ENCODE assay signal across 1 cellular context in the genomic region with DNA sequence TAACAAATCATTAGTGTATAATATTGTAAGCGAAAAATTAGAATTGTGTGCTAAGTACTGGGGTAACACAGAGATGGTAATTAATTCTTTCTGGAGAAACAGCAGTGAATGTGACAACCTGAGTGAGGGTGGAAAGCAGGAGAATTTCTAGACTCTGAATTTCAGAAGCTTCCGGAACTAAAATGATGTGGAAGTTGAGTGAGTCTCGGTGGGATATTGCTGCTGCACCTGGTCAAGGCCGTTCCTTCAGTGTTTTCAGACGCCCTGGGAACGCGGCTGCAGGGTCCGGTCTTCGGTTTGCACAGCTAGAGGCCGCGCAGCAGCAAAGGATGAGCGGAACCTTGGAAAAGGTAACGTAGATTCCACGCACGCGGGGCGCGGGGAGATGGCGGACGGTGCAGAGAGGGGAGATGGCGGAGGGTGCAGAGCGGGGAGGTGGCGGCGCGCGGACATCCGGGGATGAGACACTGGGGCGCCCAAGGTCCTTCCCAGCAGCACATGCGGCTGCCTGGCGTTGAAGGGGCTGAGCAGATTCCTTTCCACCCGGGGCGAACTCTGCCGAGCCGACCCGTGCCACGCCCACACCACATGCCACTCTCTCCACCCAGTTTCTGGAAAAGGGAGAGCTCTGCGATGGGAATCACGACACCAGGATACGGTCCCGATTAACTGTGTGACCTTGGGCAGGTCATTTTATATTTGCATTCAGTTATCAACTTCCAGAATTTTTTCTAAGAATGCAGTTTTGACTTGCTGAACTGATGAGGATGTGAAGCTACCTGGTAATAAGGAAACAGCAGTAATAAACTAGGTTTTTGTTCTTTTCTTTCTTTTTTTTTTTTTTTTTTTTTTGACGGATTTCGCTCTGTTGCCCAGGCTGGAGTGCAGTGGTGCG.
TF ChIP-seq lines count a peak whose summit lies in the region.

A gene (plus strand): TSS at position 232 of the 895 bp plus-strand sequence. CDS start 98 bp downstream, at position 330.

TF ChIP-seq in HepG2, 621 proteins besides CTCF, POLR2A, EP300 and RAD21 (continued from another document and continues in another):
- TF ChIP-seq PITX1 (CRISPR knock-in tag; IDR thresholded peaks at IDR 0.05) = peak; percentile 65; the same call in 1 of the 2 replicates
- no peak for TF ChIP-seq EED (CRISPR knock-in tag; IDR thresholded peaks at IDR 0.05)
- TF ChIP-seq ZNF44 (CRISPR knock-in tag; IDR thresholded peaks at IDR 0.05) = peak; percentile 97
- TF ChIP-seq PCBP1 (IDR thresholded peaks at IDR 0.05; ENCODE audit: borderline replicate concordance, low read depth, low read length) = peak; percentile 83; the same call in 1 of the 2 replicates
- no peak for TF ChIP-seq ZKSCAN1 (IDR thresholded peaks at IDR 0.05; ENCODE audit: low read length)
- TF ChIP-seq, protein P1, sequence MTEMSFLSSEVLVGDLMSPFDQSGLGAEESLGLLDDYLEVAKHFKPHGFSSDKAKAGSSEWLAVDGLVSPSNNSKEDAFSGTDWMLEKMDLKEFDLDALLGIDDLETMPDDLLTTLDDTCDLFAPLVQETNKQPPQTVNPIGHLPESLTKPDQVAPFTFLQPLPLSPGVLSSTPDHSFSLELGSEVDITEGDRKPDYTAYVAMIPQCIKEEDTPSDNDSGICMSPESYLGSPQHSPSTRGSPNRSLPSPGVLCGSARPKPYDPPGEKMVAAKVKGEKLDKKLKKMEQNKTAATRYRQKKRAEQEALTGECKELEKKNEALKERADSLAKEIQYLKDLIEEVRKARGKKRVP (CRISPR knock-in tag; IDR thresholded peaks at IDR 0.05) = peak in 1 of 2 experiments; percentile 76; a peak in 2 of 4 replicates
- TF ChIP-seq ZFP37 (CRISPR knock-in tag; IDR thresholded peaks at IDR 0.05; ENCODE audit: borderline replicate concordance) = 0 out of 2 replicates have a peak, but pooled peaks have one; percentile 31
- peak; percentile 59 for TF ChIP-seq TOE1 (CRISPR knock-in tag; IDR thresholded peaks at IDR 0.05)
- TF ChIP-seq, protein P2, sequence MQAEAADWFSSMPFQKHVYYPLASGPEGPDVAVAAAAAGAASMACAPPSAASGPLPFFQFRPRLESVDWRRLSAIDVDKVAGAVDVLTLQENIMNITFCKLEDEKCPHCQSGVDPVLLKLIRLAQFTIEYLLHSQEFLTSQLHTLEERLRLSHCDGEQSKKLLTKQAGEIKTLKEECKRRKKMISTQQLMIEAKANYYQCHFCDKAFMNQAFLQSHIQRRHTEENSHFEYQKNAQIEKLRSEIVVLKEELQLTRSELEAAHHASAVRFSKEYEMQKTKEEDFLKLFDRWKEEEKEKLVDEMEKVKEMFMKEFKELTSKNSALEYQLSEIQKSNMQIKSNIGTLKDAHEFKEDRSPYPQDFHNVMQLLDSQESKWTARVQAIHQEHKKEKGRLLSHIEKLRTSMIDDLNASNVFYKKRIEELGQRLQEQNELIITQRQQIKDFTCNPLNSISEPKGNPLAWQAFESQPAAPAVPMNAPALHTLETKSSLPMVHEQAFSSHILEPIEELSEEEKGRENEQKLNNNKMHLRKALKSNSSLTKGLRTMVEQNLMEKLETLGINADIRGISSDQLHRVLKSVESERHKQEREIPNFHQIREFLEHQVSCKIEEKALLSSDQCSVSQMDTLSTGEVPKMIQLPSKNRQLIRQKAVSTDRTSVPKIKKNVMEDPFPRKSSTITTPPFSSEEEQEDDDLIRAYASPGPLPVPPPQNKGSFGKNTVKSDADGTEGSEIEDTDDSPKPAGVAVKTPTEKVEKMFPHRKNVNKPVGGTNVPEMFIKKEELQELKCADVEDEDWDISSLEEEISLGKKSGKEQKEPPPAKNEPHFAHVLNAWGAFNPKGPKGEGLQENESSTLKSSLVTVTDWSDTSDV (CRISPR knock-in tag; IDR thresholded peaks at IDR 0.05) = no peak
- TF ChIP-seq ZNF292 (CRISPR knock-in tag; IDR thresholded peaks at IDR 0.05; ENCODE audit: borderline replicate concordance, low read depth) = peak; percentile 75; the same call in 1 of the 2 replicates
- peak; percentile 61; the same call in 1 of the 2 replicates for TF ChIP-seq ZNF317 (CRISPR knock-in tag; IDR thresholded peaks at IDR 0.05)
- TF ChIP-seq, protein P3, sequence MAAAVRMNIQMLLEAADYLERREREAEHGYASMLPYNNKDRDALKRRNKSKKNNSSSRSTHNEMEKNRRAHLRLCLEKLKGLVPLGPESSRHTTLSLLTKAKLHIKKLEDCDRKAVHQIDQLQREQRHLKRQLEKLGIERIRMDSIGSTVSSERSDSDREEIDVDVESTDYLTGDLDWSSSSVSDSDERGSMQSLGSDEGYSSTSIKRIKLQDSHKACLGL (CRISPR knock-in tag; IDR thresholded peaks at IDR 0.05) = peak; percentile 70; the same call in 1 of the 2 replicates
- peak; percentile 23; the same call in 1 of the 2 replicates for TF ChIP-seq AKAP8 (CRISPR knock-in tag; IDR thresholded peaks at IDR 0.05)
- 0 out of 2 replicates have a peak, but pooled peaks have one; percentile 30 for TF ChIP-seq GTF2F1 (IDR thresholded peaks at IDR 0.05; ENCODE audit: low read length)
- TF ChIP-seq ZNF260 (CRISPR knock-in tag; IDR thresholded peaks at IDR 0.05; ENCODE audit: borderline replicate concordance, low read depth) = no peak
- TF ChIP-seq, protein P4, sequence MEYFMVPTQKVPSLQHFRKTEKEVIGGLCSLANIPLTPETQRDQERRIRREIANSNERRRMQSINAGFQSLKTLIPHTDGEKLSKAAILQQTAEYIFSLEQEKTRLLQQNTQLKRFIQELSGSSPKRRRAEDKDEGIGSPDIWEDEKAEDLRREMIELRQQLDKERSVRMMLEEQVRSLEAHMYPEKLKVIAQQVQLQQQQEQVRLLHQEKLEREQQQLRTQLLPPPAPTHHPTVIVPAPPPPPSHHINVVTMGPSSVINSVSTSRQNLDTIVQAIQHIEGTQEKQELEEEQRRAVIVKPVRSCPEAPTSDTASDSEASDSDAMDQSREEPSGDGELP (IDR thresholded peaks at IDR 0.05; ENCODE audit: borderline replicate concordance, low read depth) = no peak; the same call in 1 of the 2 replicates
- peak; percentile 85; the same call in 1 of the 2 replicates for TF ChIP-seq ZNF782 (CRISPR knock-in tag; IDR thresholded peaks at IDR 0.05; ENCODE audit: borderline replicate concordance)
- TF ChIP-seq, protein P5, sequence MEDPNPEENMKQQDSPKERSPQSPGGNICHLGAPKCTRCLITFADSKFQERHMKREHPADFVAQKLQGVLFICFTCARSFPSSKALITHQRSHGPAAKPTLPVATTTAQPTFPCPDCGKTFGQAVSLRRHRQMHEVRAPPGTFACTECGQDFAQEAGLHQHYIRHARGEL (CRISPR knock-in tag; IDR thresholded peaks at IDR 0.05) = no peak
- TF ChIP-seq SNAPC2 (CRISPR knock-in tag; IDR thresholded peaks at IDR 0.05) = 0 out of 2 replicates have a peak, but pooled peaks have one; percentile 68
- TF ChIP-seq, protein P6, sequence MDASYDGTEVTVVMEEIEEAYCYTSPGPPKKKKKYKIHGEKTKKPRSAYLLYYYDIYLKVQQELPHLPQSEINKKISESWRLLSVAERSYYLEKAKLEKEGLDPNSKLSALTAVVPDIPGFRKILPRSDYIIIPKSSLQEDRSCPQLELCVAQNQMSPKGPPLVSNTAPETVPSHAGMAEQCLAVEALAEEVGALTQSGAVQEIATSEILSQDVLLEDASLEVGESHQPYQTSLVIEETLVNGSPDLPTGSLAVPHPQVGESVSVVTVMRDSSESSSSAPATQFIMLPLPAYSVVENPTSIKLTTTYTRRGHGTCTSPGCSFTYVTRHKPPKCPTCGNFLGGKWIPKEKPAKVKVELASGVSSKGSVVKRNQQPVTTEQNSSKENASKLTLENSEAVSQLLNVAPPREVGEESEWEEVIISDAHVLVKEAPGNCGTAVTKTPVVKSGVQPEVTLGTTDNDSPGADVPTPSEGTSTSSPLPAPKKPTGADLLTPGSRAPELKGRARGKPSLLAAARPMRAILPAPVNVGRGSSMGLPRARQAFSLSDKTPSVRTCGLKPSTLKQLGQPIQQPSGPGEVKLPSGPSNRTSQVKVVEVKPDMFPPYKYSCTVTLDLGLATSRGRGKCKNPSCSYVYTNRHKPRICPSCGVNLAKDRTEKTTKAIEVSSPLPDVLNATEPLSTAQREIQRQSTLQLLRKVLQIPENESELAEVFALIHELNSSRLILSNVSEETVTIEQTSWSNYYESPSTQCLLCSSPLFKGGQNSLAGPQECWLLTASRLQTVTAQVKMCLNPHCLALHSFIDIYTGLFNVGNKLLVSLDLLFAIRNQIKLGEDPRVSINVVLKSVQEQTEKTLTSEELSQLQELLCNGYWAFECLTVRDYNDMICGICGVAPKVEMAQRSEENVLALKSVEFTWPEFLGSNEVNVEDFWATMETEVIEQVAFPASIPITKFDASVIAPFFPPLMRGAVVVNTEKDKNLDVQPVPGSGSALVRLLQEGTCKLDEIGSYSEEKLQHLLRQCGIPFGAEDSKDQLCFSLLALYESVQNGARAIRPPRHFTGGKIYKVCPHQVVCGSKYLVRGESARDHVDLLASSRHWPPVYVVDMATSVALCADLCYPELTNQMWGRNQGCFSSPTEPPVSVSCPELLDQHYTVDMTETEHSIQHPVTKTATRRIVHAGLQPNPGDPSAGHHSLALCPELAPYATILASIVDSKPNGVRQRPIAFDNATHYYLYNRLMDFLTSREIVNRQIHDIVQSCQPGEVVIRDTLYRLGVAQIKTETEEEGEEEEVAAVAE (CRISPR knock-in tag; IDR thresholded peaks at IDR 0.05; ENCODE audit: borderline replicate concordance) = 0 out of 2 replicates have a peak, but pooled peaks have one; percentile 59
- TF ChIP-seq, protein P7, sequence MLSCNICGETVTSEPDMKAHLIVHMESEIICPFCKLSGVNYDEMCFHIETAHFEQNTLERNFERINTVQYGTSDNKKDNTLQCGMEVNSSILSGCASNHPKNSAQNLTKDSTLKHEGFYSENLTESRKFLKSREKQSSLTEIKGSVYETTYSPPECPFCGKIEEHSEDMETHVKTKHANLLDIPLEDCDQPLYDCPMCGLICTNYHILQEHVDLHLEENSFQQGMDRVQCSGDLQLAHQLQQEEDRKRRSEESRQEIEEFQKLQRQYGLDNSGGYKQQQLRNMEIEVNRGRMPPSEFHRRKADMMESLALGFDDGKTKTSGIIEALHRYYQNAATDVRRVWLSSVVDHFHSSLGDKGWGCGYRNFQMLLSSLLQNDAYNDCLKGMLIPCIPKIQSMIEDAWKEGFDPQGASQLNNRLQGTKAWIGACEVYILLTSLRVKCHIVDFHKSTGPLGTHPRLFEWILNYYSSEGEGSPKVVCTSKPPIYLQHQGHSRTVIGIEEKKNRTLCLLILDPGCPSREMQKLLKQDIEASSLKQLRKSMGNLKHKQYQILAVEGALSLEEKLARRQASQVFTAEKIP (CRISPR knock-in tag; IDR thresholded peaks at IDR 0.05; ENCODE audit: borderline replicate concordance) = no peak
- TF ChIP-seq KDM2A (CRISPR knock-in tag; IDR thresholded peaks at IDR 0.05; ENCODE audit: borderline replicate concordance, low read depth) = peak; percentile 80
- TF ChIP-seq FOXM1 (CRISPR knock-in tag; IDR thresholded peaks at IDR 0.05) = no peak
- TF ChIP-seq, protein P8, sequence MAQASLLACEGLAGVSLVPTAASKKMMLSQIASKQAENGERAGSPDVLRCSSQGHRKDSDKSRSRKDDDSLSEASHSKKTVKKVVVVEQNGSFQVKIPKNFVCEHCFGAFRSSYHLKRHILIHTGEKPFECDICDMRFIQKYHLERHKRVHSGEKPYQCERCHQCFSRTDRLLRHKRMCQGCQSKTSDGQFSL (CRISPR knock-in tag; IDR thresholded peaks at IDR 0.05) = no peak
- TF ChIP-seq, protein P9, sequence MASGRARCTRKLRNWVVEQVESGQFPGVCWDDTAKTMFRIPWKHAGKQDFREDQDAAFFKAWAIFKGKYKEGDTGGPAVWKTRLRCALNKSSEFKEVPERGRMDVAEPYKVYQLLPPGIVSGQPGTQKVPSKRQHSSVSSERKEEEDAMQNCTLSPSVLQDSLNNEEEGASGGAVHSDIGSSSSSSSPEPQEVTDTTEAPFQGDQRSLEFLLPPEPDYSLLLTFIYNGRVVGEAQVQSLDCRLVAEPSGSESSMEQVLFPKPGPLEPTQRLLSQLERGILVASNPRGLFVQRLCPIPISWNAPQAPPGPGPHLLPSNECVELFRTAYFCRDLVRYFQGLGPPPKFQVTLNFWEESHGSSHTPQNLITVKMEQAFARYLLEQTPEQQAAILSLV (CRISPR knock-in tag; IDR thresholded peaks at IDR 0.05; ENCODE audit: borderline replicate concordance) = peak; percentile 82; the same call in 1 of the 2 replicates
- no peak; the same call in 1 of the 2 replicates for TF ChIP-seq ZNF557 (CRISPR knock-in tag; IDR thresholded peaks at IDR 0.05)
- TF ChIP-seq, protein P10, sequence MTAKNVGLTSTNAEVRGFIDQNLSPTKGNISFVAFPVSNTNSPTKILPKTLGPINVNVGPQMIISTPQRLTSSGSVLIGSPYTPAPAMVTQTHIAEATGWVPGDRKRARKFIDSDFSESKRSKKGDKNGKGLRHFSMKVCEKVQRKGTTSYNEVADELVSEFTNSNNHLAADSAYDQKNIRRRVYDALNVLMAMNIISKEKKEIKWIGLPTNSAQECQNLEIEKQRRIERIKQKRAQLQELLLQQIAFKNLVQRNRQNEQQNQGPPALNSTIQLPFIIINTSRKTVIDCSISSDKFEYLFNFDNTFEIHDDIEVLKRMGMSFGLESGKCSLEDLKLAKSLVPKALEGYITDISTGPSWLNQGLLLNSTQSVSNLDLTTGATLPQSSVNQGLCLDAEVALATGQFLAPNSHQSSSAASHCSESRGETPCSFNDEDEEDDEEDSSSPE (CRISPR knock-in tag; IDR thresholded peaks at IDR 0.05) = peak; percentile 83
- peak; percentile 21; the same call in 1 of the 2 replicates for TF ChIP-seq FOXA3 (CRISPR knock-in tag; IDR thresholded peaks at IDR 0.05)
- TF ChIP-seq, protein P11, sequence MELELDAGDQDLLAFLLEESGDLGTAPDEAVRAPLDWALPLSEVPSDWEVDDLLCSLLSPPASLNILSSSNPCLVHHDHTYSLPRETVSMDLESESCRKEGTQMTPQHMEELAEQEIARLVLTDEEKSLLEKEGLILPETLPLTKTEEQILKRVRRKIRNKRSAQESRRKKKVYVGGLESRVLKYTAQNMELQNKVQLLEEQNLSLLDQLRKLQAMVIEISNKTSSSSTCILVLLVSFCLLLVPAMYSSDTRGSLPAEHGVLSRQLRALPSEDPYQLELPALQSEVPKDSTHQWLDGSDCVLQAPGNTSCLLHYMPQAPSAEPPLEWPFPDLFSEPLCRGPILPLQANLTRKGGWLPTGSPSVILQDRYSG (CRISPR knock-in tag; IDR thresholded peaks at IDR 0.05) = no peak
- TF ChIP-seq NFRKB (IDR thresholded peaks at IDR 0.05) = peak; percentile 91
- TF ChIP-seq HOXD1 (CRISPR knock-in tag; IDR thresholded peaks at IDR 0.05) = no peak
- TF ChIP-seq RFXAP (CRISPR knock-in tag; IDR thresholded peaks at IDR 0.05; ENCODE audit: borderline replicate concordance) = no peak; the same call in none of the 2 replicates
- no peak for TF ChIP-seq PAWR (CRISPR knock-in tag; IDR thresholded peaks at IDR 0.05; ENCODE audit: borderline replicate concordance)
- TF ChIP-seq ARHGAP35 (CRISPR knock-in tag; IDR thresholded peaks at IDR 0.05; ENCODE audit: borderline replicate concordance) = no peak; the same call in 1 of the 2 replicates
- peak; percentile 87 for TF ChIP-seq ARNTL (CRISPR knock-in tag; IDR thresholded peaks at IDR 0.05)
- TF ChIP-seq SRF (IDR thresholded peaks at IDR 0.05; ENCODE audit: low read depth, low read length) = peak; percentile 62; the same call in 1 of the 2 replicates
- TF ChIP-seq ZNF329 (CRISPR knock-in tag; IDR thresholded peaks at IDR 0.05; ENCODE audit: low read depth) = no peak
- TF ChIP-seq ZMYM4 (CRISPR knock-in tag; IDR thresholded peaks at IDR 0.05) = peak; percentile 91
- TF ChIP-seq, protein P12, sequence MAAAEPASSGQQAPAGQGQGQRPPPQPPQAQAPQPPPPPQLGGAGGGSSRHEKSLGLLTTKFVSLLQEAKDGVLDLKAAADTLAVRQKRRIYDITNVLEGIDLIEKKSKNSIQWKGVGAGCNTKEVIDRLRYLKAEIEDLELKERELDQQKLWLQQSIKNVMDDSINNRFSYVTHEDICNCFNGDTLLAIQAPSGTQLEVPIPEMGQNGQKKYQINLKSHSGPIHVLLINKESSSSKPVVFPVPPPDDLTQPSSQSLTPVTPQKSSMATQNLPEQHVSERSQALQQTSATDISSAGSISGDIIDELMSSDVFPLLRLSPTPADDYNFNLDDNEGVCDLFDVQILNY (CRISPR knock-in tag; conservative IDR thresholded peaks at IDR 0.05) = no peak
- peak; percentile 91 for TF ChIP-seq TAF1 (CRISPR knock-in tag; IDR thresholded peaks at IDR 0.05)
- no peak for TF ChIP-seq ZNF160 (CRISPR knock-in tag; IDR thresholded peaks at IDR 0.05)
- TF ChIP-seq ZNF780A (CRISPR knock-in tag; IDR thresholded peaks at IDR 0.05) = peak; percentile 59; the same call in 1 of the 2 replicates
